In the genomic region with DNA sequence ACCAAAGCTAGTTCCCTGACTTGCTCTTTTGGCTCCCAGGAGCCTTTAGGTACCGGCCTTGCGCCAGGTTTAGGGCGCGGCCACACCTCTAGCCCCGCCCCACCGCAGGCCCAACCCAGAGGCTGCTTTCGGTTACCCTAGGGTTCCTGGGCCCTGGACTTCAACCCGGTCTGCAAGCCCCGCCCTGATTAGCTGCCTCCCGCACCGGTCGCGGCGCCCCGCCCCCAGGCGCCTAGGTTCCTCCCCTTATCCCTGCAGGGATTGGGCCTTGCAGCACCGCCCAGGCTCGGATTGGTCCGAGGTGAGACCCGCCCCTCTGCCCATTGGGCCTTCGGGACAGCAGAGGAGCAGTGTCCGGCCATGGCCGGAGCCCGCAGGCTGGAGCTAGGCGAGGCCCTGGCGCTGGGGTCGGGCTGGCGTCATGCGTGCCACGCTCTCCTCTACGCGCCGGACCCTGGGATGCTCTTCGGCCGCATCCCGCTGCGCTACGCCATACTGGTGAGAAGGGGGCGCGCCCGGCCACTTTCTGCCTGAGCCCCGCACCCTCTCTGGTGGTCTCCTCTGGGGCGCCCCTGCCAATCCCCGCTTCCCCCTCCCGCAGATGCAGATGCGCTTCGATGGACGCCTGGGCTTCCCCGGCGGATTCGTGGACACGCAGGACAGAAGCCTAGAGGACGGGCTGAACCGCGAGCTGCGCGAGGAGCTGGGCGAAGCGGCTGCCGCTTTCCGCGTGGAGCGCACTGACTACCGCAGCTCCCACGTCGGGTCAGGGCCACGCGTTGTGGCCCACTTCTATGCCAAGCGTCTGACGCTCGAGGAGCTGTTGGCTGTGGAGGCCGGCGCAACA, we compare ENCODE assay signal across 8 cellular contexts. TPM values are rescaled to one million over a fixed set of nuclear protein-coding genes. Genes with fewer than 3 reads are reported as not detected.
DNase-seq lines count a peak whose midpoint lies in the region; ATAC-seq, FAIRE-seq and TF ChIP-seq lines count a peak whose summit lies in the region.

A gene (plus strand): TSS at position 330 of the 847 bp plus-strand sequence. CDS start 31 bp downstream, at position 361.

- peaks cover 3% of the 10 kb centered on the region for H3K36me3 Mint-ChIP-seq in activated CD4-positive, alpha-beta T cell treated with anti-CD3 and anti-CD28 coated beads for 36 hours (ENCODE audit: low read depth)

- H3K27ac Mint-ChIP-seq in activated CD4-positive, alpha-beta T cell treated with anti-CD3 and anti-CD28 coated beads for 36 hours = peak within 1 kb of the TSS; percentile 91

- H3K27me3 Mint-ChIP-seq in activated CD4-positive, alpha-beta T cell treated with anti-CD3 and anti-CD28 coated beads for 36 hours = no peaks in the 10 kb centered on the region

- peaks cover 22% of the 10 kb centered on the region for H3K4me1 Mint-ChIP-seq in activated CD4-positive, alpha-beta T cell treated with anti-CD3 and anti-CD28 coated beads for 36 hours

- CTCF ChIA-PET in activated CD4-positive, alpha-beta T cell treated with anti-CD3 and anti-CD28 coated beads for 36 hours (lab: Charles Lee) = interaction anchor here (0.6 to 1.1 kb wide), 5 partner anchors 62 to 694 kb away, joined by 3 to 4 read pairs (median 3); no protein-coding TSS in a partner anchor

- H3K9me3 ChIP-seq in kidney (ENCODE audit: control insufficient read depth in 1 of 2, low read length in 2 of 2) = no peaks in the 10 kb centered on the region

- no peak for TF ChIP-seq CTCF in AG09319 (IDR thresholded peaks at IDR 0.05; ENCODE audit: low read depth, low read length)
- no peak for TF ChIP-seq CTCF in choroid plexus epithelial cell (conservative IDR thresholded peaks at IDR 0.05; ENCODE audit: low read depth, low read length)
- no peak for TF ChIP-seq CTCF in kidney (IDR thresholded peaks at IDR 0.05; ENCODE audit: borderline replicate concordance, extremely low read depth, insufficient read depth)

- ATAC-seq in GM19025 (IDR thresholded peaks at IDR 0.05; ENCODE audit: low read depth, unreplicated experiment) (peak; percentile 99), HG03280 (IDR thresholded peaks at IDR 0.05; ENCODE audit: unreplicated experiment) (peak; percentile 99)
- peak; percentile 100 for ATAC-seq in activated CD4-positive, alpha-beta T cell treated with anti-CD3 and anti-CD28 coated beads for 36 hours

- peak within 1 kb of the TSS; percentile 92 to 93 for H3K9ac ChIP-seq in kidney (ENCODE audit: low read length in 2 of 2)

- peak within 1 kb of the TSS; percentile 90 for H3K4me3 Mint-ChIP-seq in activated CD4-positive, alpha-beta T cell treated with anti-CD3 and anti-CD28 coated beads for 36 hours

- intact Hi-C loops in activated CD4-positive, alpha-beta T cell treated with anti-CD3 and anti-CD28 coated beads for 36 hours (cut with DNase I, micrococcal nuclease) = loop anchor here (1.0 to 5.0 kb wide), 8 partner anchors 121 to 1269 kb away; a partner anchor contains a TSS
- intact Hi-C loops in kidney (cut with DNase I) = no loop called here

- peak within 1 kb of the TSS; percentile 91 to 93 for H3K27ac ChIP-seq in kidney (ENCODE audit: low read depth in 2 of 2, low read length in 2 of 2)

- H3K4me3 ChIP-seq in choroid plexus epithelial cell (ENCODE audit: low read depth, low read length) (peak within 1 kb of the TSS; percentile 87), kidney (ENCODE audit: low read length in 2 of 2) (peak within 1 kb of the TSS; percentile 90)

- DNase-seq in AG09319 (ENCODE audit: extremely low read depth, low read depth) (peak; percentile 98), NCI-H510A (lab: John Stamatoyannopoulos, UW) (peak; percentile 90), choroid plexus epithelial cell (ENCODE audit: low read depth) (peak; percentile 99), kidney (peak; percentile 100)
- DNase-seq in activated CD4-positive, alpha-beta T cell treated with anti-CD3 and anti-CD28 coated beads for 36 hours = peak; percentile 98
- DNase-seq in stimulated activated CD4-positive, alpha-beta T cell treated with anti-CD3 and anti-CD28 coated beads, Interleukin-15, amount 100 ng/mL, for 1 hour (ENCODE audit: low read depth in 1 of 2, low spot score in 1 of 2) = peak; percentile 92 to 94

- FAIRE-seq in kidney (lab: Jason Lieb, UNC) = peak; percentile 98

- peaks cover 6 to 12% of the 10 kb centered on the region in 2 donors for H3K36me3 ChIP-seq in kidney (ENCODE audit: control insufficient read depth in 1 of 2, insufficient read depth in 2 of 2, low read length in 2 of 2)

- H3K4me1 ChIP-seq in kidney (ENCODE audit: control insufficient read depth in 1 of 2, insufficient read depth in 1 of 2, low read depth in 1 of 2, low read length in 2 of 2) = peaks cover 20 to 23% of the 10 kb centered on the region in 2 donors

- POLR2A ChIA-PET in activated CD4-positive, alpha-beta T cell treated with anti-CD3 and anti-CD28 coated beads for 36 hours (lab: Charles Lee) = no interaction called here

- H3K9me3 Mint-ChIP-seq in activated CD4-positive, alpha-beta T cell treated with anti-CD3 and anti-CD28 coated beads for 36 hours (ENCODE audit: low read depth) = no peaks in the 10 kb centered on the region

RNA-seq across cellular contexts. Expression of the gene that starts here (rescaled TPM):
- 1 to 10 TPM; 4.0 to 5.7 TPM for total RNA-seq in activated CD4-positive, alpha-beta T cell treated with anti-CD3 and anti-CD28 coated beads for 36 hours
- total RNA-seq in kidney = 40.1 TPM
- polyA plus RNA-seq in kidney (ENCODE audit: insufficient read depth, low read depth, low replicate concordance) = 43.2 TPM

Comparison
In these comparisons a context has a peak if more than half of its experiments do, and no peak if none do; other contexts are left out.
1. Peak in every context shown above with its lines: DNase-seq, ATAC-seq, H3K4me3 ChIP-seq and H3K27ac ChIP-seq.